ENCODE assay signal across 1 cellular context in genomic region chr1:29500041-29500440, GRCh38.
TF ChIP-seq lines count a peak whose summit lies in the region.

No MANE protein-coding gene starts in this region.

TF ChIP-seq in H1, 55 proteins besides CTCF, POLR2A, EP300 and RAD21 (continued from another document):
- TF ChIP-seq RNF2 (IDR thresholded peaks at IDR 0.05; ENCODE audit: borderline replicate concordance, low read depth, low read length, missing control alignments, poor library complexity, severe bottlenecking) (no peak), KDM4A (IDR thresholded peaks at IDR 0.05; ENCODE audit: low read depth, low read length, severe bottlenecking) (no peak), POLR2AphosphoS5 (IDR thresholded peaks at IDR 0.05; ENCODE audit: low read depth, low read length) (no peak), USF2 (IDR thresholded peaks at IDR 0.05; ENCODE audit: low read length) (no peak), CEBPB (IDR thresholded peaks at IDR 0.05; ENCODE audit: low read depth, low read length) (no peak), RXRA (IDR thresholded peaks at IDR 0.05; ENCODE audit: insufficient read depth, low read depth, low read length) (no peak), SIN3A (conservative IDR thresholded peaks at IDR 0.05 in 1 of 2, IDR thresholded peaks at IDR 0.05 in 1 of 2; ENCODE audit: low read depth in 1 of 2, low read length in 2 of 2) (no peak), ATF2 (IDR thresholded peaks at IDR 0.05; ENCODE audit: low read length) (no peak), SUZ12 (IDR thresholded peaks at IDR 0.05; ENCODE audit: low read length) (no peak)
